Comparison of ENCODE assay signal across 2 cellular contexts in the genomic region with DNA sequence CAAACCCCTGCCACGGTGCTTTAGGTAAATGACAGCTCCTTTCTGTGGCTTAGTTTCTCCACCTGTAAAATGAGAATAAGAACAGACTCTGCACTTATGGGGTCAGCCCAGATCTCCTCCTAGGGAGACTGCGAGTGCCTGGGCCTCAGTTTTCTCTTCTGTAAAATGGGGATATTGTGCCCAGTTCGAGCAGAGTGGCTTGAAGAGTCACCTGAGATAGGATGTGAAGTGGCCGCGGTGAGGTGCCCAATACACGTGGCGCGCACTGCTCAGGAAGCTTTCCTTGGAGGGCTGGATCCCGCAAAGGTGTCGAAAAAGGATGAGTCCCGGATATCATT.
TF ChIP-seq lines count a peak whose summit lies in the region.

No MANE protein-coding gene starts in this region.

TF ChIP-seq in SK-N-SH, 30 proteins besides CTCF, POLR2A, EP300 and RAD21 (continued from another document):
- no peak for TF ChIP-seq REST (IDR thresholded peaks at IDR 0.05; ENCODE audit: low read depth, low read length)
- no peak for TF ChIP-seq TAF1 (IDR thresholded peaks at IDR 0.05; ENCODE audit: borderline replicate concordance, low read depth, low read length)
- TF ChIP-seq FOXM1 (IDR thresholded peaks at IDR 0.05; ENCODE audit: low read depth) = no peak
- TF ChIP-seq RCOR1 (IDR thresholded peaks at IDR 0.05; ENCODE audit: low read length) = 0 out of 2 replicates have a peak, but pooled peaks have one; percentile 49
- TF ChIP-seq SIN3A (IDR thresholded peaks at IDR 0.05; ENCODE audit: borderline replicate concordance, low read depth, low read length) = no peak
- TF ChIP-seq FOSL2 (IDR thresholded peaks at IDR 0.05; ENCODE audit: borderline replicate concordance, low read depth) = no peak

TF ChIP-seq in SK-N-SH treated with all-trans-retinoic acid at 6 μM for 48 hours, 23 proteins besides CTCF, POLR2A, EP300 and RAD21 (continued from another document):
- no peak for TF ChIP-seq CREB5 (CRISPR knock-in tag; IDR thresholded peaks at IDR 0.05; ENCODE audit: low read depth)
TF ChIP-seq in SK-N-SH treated with all-trans-retinoic acid at 6 μM for 48 hours: peak in this region for 0.
